In the genomic region with DNA sequence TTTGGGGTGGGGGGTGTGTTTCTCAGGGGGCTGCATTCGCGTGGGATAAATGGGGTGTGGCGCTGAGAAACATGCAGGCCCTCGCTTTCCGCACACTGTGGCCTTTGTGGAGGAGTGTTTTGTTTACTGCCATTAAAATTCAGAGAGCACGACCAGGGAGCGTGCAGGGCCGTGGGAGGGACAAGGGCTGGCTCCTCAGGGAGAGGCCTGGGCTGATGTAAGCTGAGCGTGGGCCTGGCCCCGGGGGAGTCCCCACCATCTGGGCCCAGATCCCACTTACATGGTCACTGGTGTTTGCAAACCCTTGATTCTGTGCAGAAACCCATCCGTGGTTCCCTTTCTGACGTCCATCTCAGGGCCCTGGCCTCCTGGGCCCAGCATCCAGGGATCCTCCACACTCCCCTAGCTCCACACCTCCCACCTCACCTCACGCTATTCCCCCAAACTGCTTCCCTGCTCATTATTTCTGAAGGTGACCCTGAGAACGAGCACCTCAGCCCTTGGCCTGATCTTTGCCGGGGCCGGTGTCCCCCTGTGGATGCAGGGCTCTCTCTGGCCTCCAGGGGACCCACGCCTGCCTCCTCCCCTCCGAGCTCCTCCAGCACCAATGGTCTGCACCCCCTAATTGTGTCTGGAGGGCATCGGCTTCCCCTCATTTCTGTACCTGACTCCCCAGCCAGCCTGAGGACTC, we compare ENCODE assay signal across 1 cellular context.
TF ChIP-seq lines count a peak whose summit lies in the region.

No MANE protein-coding gene starts in this region.

TF ChIP-seq in HepG2, 621 proteins besides CTCF, POLR2A, EP300 and RAD21 (continued from another document):
- TF ChIP-seq THAP9 (CRISPR knock-in tag; IDR thresholded peaks at IDR 0.05; ENCODE audit: borderline replicate concordance) (no peak), NFYC (CRISPR knock-in tag; IDR thresholded peaks at IDR 0.05) (no peak), HIVEP1 (CRISPR knock-in tag; IDR thresholded peaks at IDR 0.05) (no peak), SYNCRIP (IDR thresholded peaks at IDR 0.05; ENCODE audit: insufficient read depth, low read depth, low read length) (no peak), FUBP1 (CRISPR knock-in tag; IDR thresholded peaks at IDR 0.05; ENCODE audit: borderline replicate concordance) (no peak), ZNF101 (CRISPR knock-in tag; IDR thresholded peaks at IDR 0.05; ENCODE audit: borderline replicate concordance, low read depth) (no peak), SNAPC4 (CRISPR knock-in tag; IDR thresholded peaks at IDR 0.05) (no peak), IRF2 (CRISPR knock-in tag; IDR thresholded peaks at IDR 0.05) (no peak), HNRNPUL1 (IDR thresholded peaks at IDR 0.05; ENCODE audit: low read depth, low read length) (no peak), LCORL (IDR thresholded peaks at IDR 0.05) (no peak), LCORL (CRISPR knock-in tag; IDR thresholded peaks at IDR 0.05) (no peak), ZNF142 (CRISPR knock-in tag; IDR thresholded peaks at IDR 0.05) (no peak), RFX1 (IDR thresholded peaks at IDR 0.05) (no peak), NFYB (CRISPR knock-in tag; IDR thresholded peaks at IDR 0.05) (no peak), ARHGAP35 (CRISPR knock-in tag; IDR thresholded peaks at IDR 0.05; ENCODE audit: borderline replicate concordance) (no peak)
- TF ChIP-seq, protein P1, sequence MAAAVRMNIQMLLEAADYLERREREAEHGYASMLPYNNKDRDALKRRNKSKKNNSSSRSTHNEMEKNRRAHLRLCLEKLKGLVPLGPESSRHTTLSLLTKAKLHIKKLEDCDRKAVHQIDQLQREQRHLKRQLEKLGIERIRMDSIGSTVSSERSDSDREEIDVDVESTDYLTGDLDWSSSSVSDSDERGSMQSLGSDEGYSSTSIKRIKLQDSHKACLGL (CRISPR knock-in tag; IDR thresholded peaks at IDR 0.05) = no peak
